In the genomic region with DNA sequence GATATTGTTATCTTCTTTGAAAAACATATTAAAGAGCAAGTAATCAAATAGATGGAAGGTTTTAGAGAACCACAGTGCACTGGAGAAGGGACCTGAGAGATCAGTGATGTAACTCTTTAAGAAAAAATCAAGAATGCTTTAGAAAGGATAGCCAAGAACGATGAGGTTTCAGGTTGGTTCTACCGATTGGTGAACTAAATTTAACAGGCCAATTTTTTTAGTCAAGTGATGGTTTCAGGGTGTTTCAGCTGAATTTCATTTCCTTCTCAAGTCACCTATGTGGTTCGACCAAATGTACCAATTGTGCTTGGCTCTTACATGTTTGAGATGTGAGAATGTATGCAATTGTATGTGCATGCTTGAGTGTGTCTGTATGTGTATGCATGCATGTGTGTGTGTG, we compare ENCODE assay signal across 16 cellular contexts. TPM values are rescaled to one million over a fixed set of nuclear protein-coding genes. Genes with fewer than 3 reads are reported as not detected.
DNase-seq lines count a peak whose midpoint lies in the region; ATAC-seq, FAIRE-seq and TF ChIP-seq lines count a peak whose summit lies in the region.
"Had no signal": no experiment of that assay in that cellular context is flagged by ENCODE, and none has a peak within 500 bp of the region (broad histone marks: within the 10 kb centered on the region; RNA-seq: fewer than 3 reads in every experiment).

No MANE protein-coding gene starts in this region.

- TF ChIP-seq CTCF in endothelial cell (IDR thresholded peaks at IDR 0.05; ENCODE audit: unreplicated experiment): no peak

- H3K36me3 Mint-ChIP-seq in T-cell (no peaks in the 10 kb centered on the region), endothelial cell (ENCODE audit: low read depth, unreplicated experiment) (no peaks in the 10 kb centered on the region)
- no peaks in the 10 kb centered on the region for H3K36me3 Mint-ChIP-seq in activated CD4-positive, alpha-beta T cell treated with anti-CD3 and anti-CD28 coated beads for 36 hours (ENCODE audit: low read depth)
- H3K36me3 Mint-ChIP-seq: activated naive CD4-positive, alpha-beta T cell treated with anti-CD3 and anti-CD28 coated beads, Interleukin-2, amount 10 ng/mL, durations not matched to agents 7 days and 5 days had no signal

- intact Hi-C loops in activated CD4-positive, alpha-beta T cell treated with anti-CD3 and anti-CD28 coated beads for 36 hours (cut with DNase I, micrococcal nuclease): no loop called here

- peak; percentile 26 for FAIRE-seq in GM18507 (lab: Jason Lieb, UNC)

- no peak overlapping the region for H3K27ac Mint-ChIP-seq in T-cell
- H3K27ac Mint-ChIP-seq in endothelial cell (ENCODE audit: unreplicated experiment): no peak overlapping the region
- H3K27ac Mint-ChIP-seq in activated CD4-positive, alpha-beta T cell treated with anti-CD3 and anti-CD28 coated beads for 36 hours: no peak overlapping the region
- H3K27ac Mint-ChIP-seq: activated naive CD4-positive, alpha-beta T cell treated with anti-CD3 and anti-CD28 coated beads, Interleukin-2, amount 10 ng/mL, durations not matched to agents 7 days and 5 days had no signal

- peak; percentile 36 for ATAC-seq in GM19468 (IDR thresholded peaks at IDR 0.05; ENCODE audit: extremely low read depth, unreplicated experiment)
- ATAC-seq in HG02852 (IDR thresholded peaks at IDR 0.05; ENCODE audit: unreplicated experiment): peak; percentile 71
- ATAC-seq in HG03565 (IDR thresholded peaks at IDR 0.05; ENCODE audit: unreplicated experiment): peak; percentile 53
- ATAC-seq in T-cell (replicated peaks in 1 of 4): no peak
- ATAC-seq in activated CD4-positive, alpha-beta T cell treated with anti-CD3 and anti-CD28 coated beads for 36 hours: no peak
- ATAC-seq: activated CD4-positive, CD25-positive, alpha-beta regulatory T cell treated with anti-CD3 and anti-CD28 coated beads, Interleukin-2, amount 50 U/mL, for 24 hours; left lobe of liver had no signal

- H3K9me3 Mint-ChIP-seq in T-cell (no peaks in the 10 kb centered on the region), endothelial cell (ENCODE audit: unreplicated experiment) (no peaks in the 10 kb centered on the region)
- no peaks in the 10 kb centered on the region for H3K9me3 Mint-ChIP-seq in activated CD4-positive, alpha-beta T cell treated with anti-CD3 and anti-CD28 coated beads for 36 hours (ENCODE audit: low read depth)
- H3K9me3 Mint-ChIP-seq: activated naive CD4-positive, alpha-beta T cell treated with anti-CD3 and anti-CD28 coated beads, Interleukin-2, amount 10 ng/mL, durations not matched to agents 7 days and 5 days had no signal

- CTCF ChIA-PET in T-cell (lab: Charles Lee): no interaction called here
- CTCF ChIA-PET in activated CD4-positive, alpha-beta T cell treated with anti-CD3 and anti-CD28 coated beads for 36 hours (lab: Charles Lee): interaction anchor here (0.6 kb wide), 1 partner anchor 22 kb away, joined by 3 read pairs; no protein-coding TSS in a partner anchor

- H3K4me1 Mint-ChIP-seq in T-cell: no peaks in the 10 kb centered on the region
- H3K4me1 Mint-ChIP-seq in endothelial cell (ENCODE audit: unreplicated experiment): no peaks in the 10 kb centered on the region
- H3K4me1 Mint-ChIP-seq in activated CD4-positive, alpha-beta T cell treated with anti-CD3 and anti-CD28 coated beads for 36 hours: no peaks in the 10 kb centered on the region
- H3K4me1 Mint-ChIP-seq: activated naive CD4-positive, alpha-beta T cell treated with anti-CD3 and anti-CD28 coated beads, Interleukin-2, amount 10 ng/mL, durations not matched to agents 7 days and 5 days had no signal

- H3K4me3 Mint-ChIP-seq in T-cell (no peak overlapping the region), endothelial cell (ENCODE audit: unreplicated experiment) (no peak overlapping the region)
- H3K4me3 Mint-ChIP-seq in activated CD4-positive, alpha-beta T cell treated with anti-CD3 and anti-CD28 coated beads for 36 hours: no peak overlapping the region
- H3K4me3 Mint-ChIP-seq: activated naive CD4-positive, alpha-beta T cell treated with anti-CD3 and anti-CD28 coated beads, Interleukin-2, amount 10 ng/mL, durations not matched to agents 7 days and 5 days had no signal

- POLR2A ChIA-PET in T-cell (lab: Charles Lee): no interaction called here
- POLR2A ChIA-PET in activated CD4-positive, alpha-beta T cell treated with anti-CD3 and anti-CD28 coated beads for 36 hours (lab: Charles Lee): no interaction called here

- DNase-seq in GM18507 (ENCODE audit: extremely low spot score, insufficient read length, low read depth) (no peak), T-cell (no peak), DMS153 (lab: John Stamatoyannopoulos, UW) (no peak), endothelial cell (ENCODE audit: low spot score) (no peak)
- no peak for DNase-seq in activated CD4-positive, alpha-beta T cell treated with anti-CD3 and anti-CD28 coated beads for 36 hours
- DNase-seq: activated CD8-positive, alpha-beta memory T cell treated with anti-CD3 and anti-CD28 coated beads, Interleukin-2, amount 50 U/mL, for 4 hours; activated naive CD4-positive, alpha-beta T cell treated with anti-CD3 and anti-CD28 coated beads, Interleukin-2, amount 10 ng/mL, durations not matched to agents 7 days and 5 days; brain microvascular endothelial cell; NCI-H2107; NCI-H82 had no signal

- H3K27me3 Mint-ChIP-seq in T-cell (no peaks in the 10 kb centered on the region), endothelial cell (ENCODE audit: unreplicated experiment) (peaks cover 2% of the 10 kb centered on the region)
- H3K27me3 Mint-ChIP-seq in activated CD4-positive, alpha-beta T cell treated with anti-CD3 and anti-CD28 coated beads for 36 hours: no peaks in the 10 kb centered on the region
- H3K27me3 Mint-ChIP-seq: activated naive CD4-positive, alpha-beta T cell treated with anti-CD3 and anti-CD28 coated beads, Interleukin-2, amount 10 ng/mL, durations not matched to agents 7 days and 5 days had no signal

RNA-seq across cellular contexts. Expression of gene HS3ST1, which starts 26.5 kb away (rescaled TPM):
- total RNA-seq in T-cell (under 1 TPM in 2 of 5 donors, not detected in 3; 0.03 to 0.23 TPM), endothelial cell (ENCODE audit: unreplicated experiment) (0.44 TPM)
- total RNA-seq in activated CD4-positive, alpha-beta T cell treated with anti-CD3 and anti-CD28 coated beads for 36 hours: not detected
- total RNA-seq: fibroblast of lung had no signal

Comparison
In these comparisons a context has a peak if more than half of its experiments do, and no peak if none do; other contexts are left out.
1. ATAC-seq: peak in GM19468 (single experiment), HG02852 (single experiment) and HG03565 (single experiment); none in T-cell (0 of 4) and activated CD4-positive, alpha-beta T cell treated with anti-CD3 and anti-CD28 coated beads for 36 hours (single experiment).